In the genomic region with DNA sequence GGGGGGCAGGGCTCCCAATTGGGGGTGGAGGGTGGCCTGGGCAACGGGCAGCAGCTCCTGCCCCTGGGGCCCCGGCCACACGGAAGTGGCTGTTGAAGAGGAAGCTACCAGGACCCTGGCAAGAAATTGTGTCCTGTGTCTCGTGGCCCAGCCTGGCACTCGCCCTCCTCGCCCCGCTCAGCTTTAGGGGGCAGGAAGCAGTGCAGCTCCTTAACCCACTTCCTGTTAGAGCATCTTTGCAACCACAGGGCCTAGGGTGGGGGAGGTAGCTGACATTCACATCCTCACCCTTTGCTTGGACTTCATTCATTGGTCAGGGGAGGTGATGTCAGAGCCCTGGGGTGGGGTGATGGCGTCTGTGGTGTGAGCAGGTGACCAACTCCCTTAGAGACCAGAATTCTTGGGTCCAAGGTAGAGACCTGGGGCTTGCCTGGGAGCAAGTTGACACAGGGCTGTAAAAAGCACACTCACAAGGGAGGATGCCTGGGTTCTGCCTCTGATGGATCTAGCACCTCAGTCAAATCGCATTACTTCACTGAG, we compare ENCODE assay signal across 9 cellular contexts. TPM values are rescaled to one million over a fixed set of nuclear protein-coding genes. Genes with fewer than 3 reads are reported as not detected.
DNase-seq lines count a peak whose midpoint lies in the region; ATAC-seq, FAIRE-seq and TF ChIP-seq lines count a peak whose summit lies in the region.
"Had no signal": no experiment of that assay in that cellular context is flagged by ENCODE, and none has a peak within 500 bp of the region (broad histone marks: within the 10 kb centered on the region; RNA-seq: fewer than 3 reads in every experiment).

ARHGAP30 (minus strand) TSS at position 161 of the 540 bp plus-strand sequence. CDS start 267 bp downstream, outside the sequence.

- peak; percentile 92 for DNase-seq in activated CD4-positive, alpha-beta T cell treated with anti-CD3 and anti-CD28 coated beads for 36 hours
- peak; percentile 73 for DNase-seq in effector CD4-positive, alpha-beta T cell
- DNase-seq in urothelium cell line (ENCODE audit: low spot score) (no peak), DMS153 treated with DMSO at 0.1 percent for 48 hours (lab: John Stamatoyannopoulos, UW; ENCODE audit: unreplicated experiment) (no peak), RWPE1 (ENCODE audit: low spot score) (no peak)

- peak within 1 kb of the TSS; percentile 100 for H3K4me3 Mint-ChIP-seq in activated CD4-positive, alpha-beta T cell treated with anti-CD3 and anti-CD28 coated beads for 36 hours

- H3K9me3 Mint-ChIP-seq in activated CD4-positive, alpha-beta T cell treated with anti-CD3 and anti-CD28 coated beads for 36 hours (ENCODE audit: low read depth): peaks cover 2% of the 10 kb centered on the region

- no peaks in the 10 kb centered on the region for H3K27me3 ChIP-seq in rectal smooth muscle tissue (ENCODE audit: control insufficient read depth, insufficient read depth, low read length)

- CTCF ChIA-PET in activated CD4-positive, alpha-beta T cell treated with anti-CD3 and anti-CD28 coated beads for 36 hours (lab: Charles Lee): interaction anchor here (0.6 to 8.3 kb wide), 14 partner anchors 9 to 290 kb away, joined by 3 to 126 read pairs (median 5); partner anchors contain the start of genes F11R, KLHDC9, PPOX and TSTD1
- CTCF ChIA-PET in RWPE1 (lab: Yijun Ruan, JAX): interaction anchor here (6.8 kb wide), 1 partner anchor 27 kb away, joined by 75 read pairs; the partner anchor contains the start of gene KLHDC9

- FAIRE-seq in urothelium cell line (lab: Jason Lieb, UNC): peak; percentile 13
- FAIRE-seq: colon had no signal

- H3K4me3 ChIP-seq in rectal smooth muscle tissue (ENCODE audit: low read length): peak within 1 kb of the TSS; percentile 64

- H3K27ac Mint-ChIP-seq in activated CD4-positive, alpha-beta T cell treated with anti-CD3 and anti-CD28 coated beads for 36 hours: peak within 1 kb of the TSS; percentile 100

- H3K27me3 Mint-ChIP-seq in activated CD4-positive, alpha-beta T cell treated with anti-CD3 and anti-CD28 coated beads for 36 hours: no peaks in the 10 kb centered on the region

- H3K36me3 ChIP-seq in rectal smooth muscle tissue (ENCODE audit: control insufficient read depth, insufficient read depth, low read length): no peaks in the 10 kb centered on the region

- peaks cover 28% of the 10 kb centered on the region for H3K36me3 Mint-ChIP-seq in activated CD4-positive, alpha-beta T cell treated with anti-CD3 and anti-CD28 coated beads for 36 hours (ENCODE audit: low read depth)

- POLR2A ChIA-PET in activated CD4-positive, alpha-beta T cell treated with anti-CD3 and anti-CD28 coated beads for 36 hours (lab: Charles Lee): interaction anchor here (0.5 to 2.2 kb wide), 8 partner anchors 23 to 358 kb away, joined by 3 to 8 read pairs (median 6); partner anchors contain the start of genes CD48, F11R, UFC1 and USF1
- POLR2A ChIA-PET in RWPE1 (lab: Yijun Ruan, JAX; ENCODE audit: low non-redundant PET): interaction anchor here (0.6 kb wide), 1 partner anchor 747 kb away, joined by 3 read pairs; no protein-coding TSS in a partner anchor

- no peak for TF ChIP-seq CTCF in RWPE1 (conservative IDR thresholded peaks at IDR 0.05; ENCODE audit: low read depth)

- no peaks in the 10 kb centered on the region for H3K4me1 ChIP-seq in rectal smooth muscle tissue (ENCODE audit: control insufficient read depth, insufficient read depth, low read length)

- no peak within 1 kb of the TSS for H3K27ac ChIP-seq in rectal smooth muscle tissue (ENCODE audit: low read depth, low read length)
- no peak within 1 kb of the TSS for H3K27ac ChIP-seq in RWPE1

- peaks cover 46% of the 10 kb centered on the region for H3K4me1 Mint-ChIP-seq in activated CD4-positive, alpha-beta T cell treated with anti-CD3 and anti-CD28 coated beads for 36 hours

- intact Hi-C loops in activated CD4-positive, alpha-beta T cell treated with anti-CD3 and anti-CD28 coated beads for 36 hours (cut with DNase I, micrococcal nuclease): loop anchor here (1.0 to 5.0 kb wide), 10 partner anchors 22 to 89 kb away; partner anchors contain the start of genes UFC1 (in 2 of the 2), DEDD (in 1 of the 2), F11R (in 1 of the 2) and TSTD1 (in 1 of the 2)

- peak within 1 kb of the TSS; percentile 10 for H3K9ac ChIP-seq in rectal smooth muscle tissue (ENCODE audit: low read length)

- ATAC-seq in GM19397 (IDR thresholded peaks at IDR 0.05; ENCODE audit: unreplicated experiment) (peak; percentile 78), HG03469 (IDR thresholded peaks at IDR 0.05; ENCODE audit: unreplicated experiment) (peak; percentile 68)
- peak; percentile 80 for ATAC-seq in activated CD4-positive, alpha-beta T cell treated with anti-CD3 and anti-CD28 coated beads for 36 hours

RNA-seq across cellular contexts. Expression of gene ARHGAP30, which starts in this region (rescaled TPM):
- 100 to 1,000 TPM; 125 to 165 TPM for total RNA-seq in activated CD4-positive, alpha-beta T cell treated with anti-CD3 and anti-CD28 coated beads for 36 hours

Comparison
In these comparisons a context has a peak if more than half of its experiments do, and no peak if none do; other contexts are left out.
1. DNase-seq: peak in activated CD4-positive, alpha-beta T cell treated with anti-CD3 and anti-CD28 coated beads for 36 hours (single experiment) and effector CD4-positive, alpha-beta T cell (single experiment); none in urothelium cell line (single experiment), DMS153 treated with DMSO at 0.1 percent for 48 hours (single experiment) and RWPE1 (single experiment).
2. Peak in every context shown above with its lines, with median percentiles within 50 percentile points of each other: ATAC-seq.